ENCODE assay signal across 11 cellular contexts in genomic region chr12:24127919-24128721, GRCh38.
DNase-seq lines count a peak whose midpoint lies in the region; ATAC-seq, FAIRE-seq and TF ChIP-seq lines count a peak whose summit lies in the region.
"Had no signal": no experiment of that assay in that cellular context is flagged by ENCODE, and none has a peak within 500 bp of the region (broad histone marks: within the 10 kb centered on the region; RNA-seq: fewer than 3 reads in every experiment).

No MANE protein-coding gene starts in this region.

- no peak overlapping the region for H3K27ac ChIP-seq in pancreas

- peak overlapping the region; percentile 15 for H3K27ac Mint-ChIP-seq in memory B cell
- H3K27ac Mint-ChIP-seq in activated naive CD8-positive, alpha-beta T cell treated with anti-CD3 and anti-CD28 coated beads for 36 hours = no peak overlapping the region
- H3K27ac Mint-ChIP-seq: T-helper 17 cell had no signal

- H3K4me3 Mint-ChIP-seq in memory B cell = no peak overlapping the region
- H3K4me3 Mint-ChIP-seq in activated naive CD8-positive, alpha-beta T cell treated with anti-CD3 and anti-CD28 coated beads for 36 hours = no peak overlapping the region
- H3K4me3 Mint-ChIP-seq: T-helper 17 cell had no signal

- intact Hi-C loops in pancreas (cut with DNase I) = no loop called here

- no peaks in the 10 kb centered on the region for H3K27me3 ChIP-seq in pancreas

- no peaks in the 10 kb centered on the region for H3K36me3 Mint-ChIP-seq in memory B cell
- no peaks in the 10 kb centered on the region for H3K36me3 Mint-ChIP-seq in activated naive CD8-positive, alpha-beta T cell treated with anti-CD3 and anti-CD28 coated beads for 36 hours

- no peaks in the 10 kb centered on the region for H3K9me3 Mint-ChIP-seq in memory B cell
- no peaks in the 10 kb centered on the region for H3K9me3 Mint-ChIP-seq in activated naive CD8-positive, alpha-beta T cell treated with anti-CD3 and anti-CD28 coated beads for 36 hours

- peak; percentile 99 for ATAC-seq in GM19023 (IDR thresholded peaks at IDR 0.05; ENCODE audit: unreplicated experiment)
- peak; percentile 99 for ATAC-seq in GM21723 (IDR thresholded peaks at IDR 0.05; ENCODE audit: unreplicated experiment)
- peak; percentile 59 for ATAC-seq in HG03139 (IDR thresholded peaks at IDR 0.05; ENCODE audit: unreplicated experiment)
- ATAC-seq in memory B cell (ENCODE audit: low read depth) = peak; percentile 68
- no peak for ATAC-seq in pancreas
- ATAC-seq: T-helper 17 cell had no signal

- H3K9me3 ChIP-seq in pancreas = no peaks in the 10 kb centered on the region

- peaks cover 1% of the 10 kb centered on the region for H3K27me3 Mint-ChIP-seq in memory B cell
- no peaks in the 10 kb centered on the region for H3K27me3 Mint-ChIP-seq in activated naive CD8-positive, alpha-beta T cell treated with anti-CD3 and anti-CD28 coated beads for 36 hours
- H3K27me3 Mint-ChIP-seq: T-helper 17 cell had no signal

- DNase-seq in memory B cell (ENCODE audit: low spot score in 2 of 2) (no peak), pancreas (no peak), middle frontal gyrus (ENCODE audit: extremely low spot score, low spot score) (no peak), NCI-H187 treated with DMSO at 0.1 percent for 48 hours (lab: John Stamatoyannopoulos, UW) (no peak)
- no peak for DNase-seq in activated naive CD8-positive, alpha-beta T cell treated with anti-CD3 and anti-CD28 coated beads for 36 hours
- DNase-seq: T-helper 17 cell had no signal

- H3K36me3 ChIP-seq in pancreas = no peaks in the 10 kb centered on the region

- FAIRE-seq in pancreas (lab: Jason Lieb, UNC) = no peak
- FAIRE-seq: endometrium, H1 had no signal

- TF ChIP-seq CTCF in pancreas (IDR thresholded peaks at IDR 0.05) = no peak

- peaks cover 9% of the 10 kb centered on the region for H3K4me1 Mint-ChIP-seq in memory B cell
- no peaks in the 10 kb centered on the region for H3K4me1 Mint-ChIP-seq in activated naive CD8-positive, alpha-beta T cell treated with anti-CD3 and anti-CD28 coated beads for 36 hours
- H3K4me1 Mint-ChIP-seq: T-helper 17 cell had no signal

- 80 to 84% methylated on average over 9 of the region's 9 CpGs for WGBS in pancreas, 2 donors

- H3K4me1 ChIP-seq in pancreas = no peaks in the 10 kb centered on the region

- no peak overlapping the region for H3K4me3 ChIP-seq in pancreas

Comparison
In these comparisons a context has a peak if more than half of its experiments do, and no peak if none do; other contexts are left out.
1. ATAC-seq: peak in GM19023 (single experiment), GM21723 (single experiment), HG03139 (single experiment) and memory B cell (single experiment); none in pancreas (0 of 4).